ENCODE assay signal across 10 cellular contexts in the genomic region with DNA sequence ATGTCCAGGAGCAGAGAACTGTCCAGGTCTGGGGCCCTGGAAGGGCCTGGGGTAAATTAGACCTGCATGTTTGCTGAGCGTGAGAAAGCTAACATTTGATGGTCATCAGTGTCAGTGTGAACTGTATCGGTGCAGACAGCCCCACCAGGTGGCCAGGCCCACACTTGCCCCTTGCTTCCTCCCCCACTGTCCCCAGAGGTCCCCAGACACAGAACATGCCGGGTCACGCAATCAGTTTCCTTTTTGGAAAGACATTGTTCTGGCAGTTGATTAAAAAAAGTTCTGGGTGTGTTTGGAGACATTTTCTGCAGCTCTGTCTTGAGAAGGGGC. TPM values are rescaled to one million over a fixed set of nuclear protein-coding genes. Genes with fewer than 3 reads are reported as not detected.
DNase-seq lines count a peak whose midpoint lies in the region; ATAC-seq and TF ChIP-seq lines count a peak whose summit lies in the region.
"Had no signal": no experiment of that assay in that cellular context is flagged by ENCODE, and none has a peak within 500 bp of the region (broad histone marks: within the 10 kb centered on the region; RNA-seq: fewer than 3 reads in every experiment).

No MANE protein-coding gene starts in this region.

- peak overlapping the region; percentile 77 to 80 (median 77) for H3K4me3 Mint-ChIP-seq in nephron

- no peaks in the 10 kb centered on the region for H3K9me3 Mint-ChIP-seq in nephron

- peaks cover 24% of the 10 kb centered on the region for H3K27me3 ChIP-seq in ascending aorta

- no peaks in the 10 kb centered on the region for H3K9me3 ChIP-seq in ascending aorta

- H3K27me3 Mint-ChIP-seq in nephron (ENCODE audit: low read depth): peaks cover 58% of the 10 kb centered on the region

- H3K36me3 ChIP-seq in ascending aorta: no peaks in the 10 kb centered on the region

- H3K36me3 Mint-ChIP-seq in nephron (ENCODE audit: low read depth): no peaks in the 10 kb centered on the region

- no peak for TF ChIP-seq CTCF in ascending aorta (IDR thresholded peaks at IDR 0.05)
- TF ChIP-seq CTCF in nephron (IDR thresholded peaks at IDR 0.05; ENCODE audit: unreplicated experiment in 3 of 3): no peak

- no peak for ATAC-seq in HG03095 (IDR thresholded peaks at IDR 0.05; ENCODE audit: unreplicated experiment)

- H3K4me1 ChIP-seq in ascending aorta: peaks cover 1 to 8% of the 10 kb centered on the region in 2 donors

- peak; percentile 36 for DNase-seq in DMS53 treated with DMSO at 0.1 percent for 48 hours (lab: John Stamatoyannopoulos, UW; ENCODE audit: unreplicated experiment)
- no peak for DNase-seq in Jurkat, Clone E6-1 (ENCODE audit: low read depth, low spot score)
- DNase-seq in ascending aorta (ENCODE audit: low spot score in 2 of 2): peak; percentile 3 to 43
- DNase-seq in effector CD8-positive, alpha-beta T cell (lab: John Stamatoyannopoulos, UW): no peak
- DNase-seq in NK-92 (lab: John Stamatoyannopoulos, UW; ENCODE audit: unreplicated experiment): no peak
- DNase-seq in cerebellar cortex (ENCODE audit: low spot score): no peak
- DNase-seq: NK-92 treated with Interleukin-12 subunit alpha and Interleukin-12 subunit beta, amount 100 ng/mL, for 24 hours had no signal

- no peak overlapping the region for H3K27ac Mint-ChIP-seq in nephron

- H3K4me1 Mint-ChIP-seq in nephron: peaks cover 14% of the 10 kb centered on the region

- H3K27ac ChIP-seq in ascending aorta: no peak overlapping the region

- intact Hi-C loops in ascending aorta (cut with DNase I): no loop called here

- peak overlapping the region; percentile 67 for H3K4me3 ChIP-seq in Jurkat, Clone E6-1 (ENCODE audit: low read length)
- no peak overlapping the region for H3K4me3 ChIP-seq in ascending aorta

RNA-seq across cellular contexts. Expression of gene NKD2, which starts 1.5 kb away (rescaled TPM):
- 176 TPM for polyA plus RNA-seq in Jurkat, Clone E6-1 (2012; ENCODE audit: insufficient read depth, insufficient read length)
- 6.5 TPM for total RNA-seq in ascending aorta
- total RNA-seq: HT1080 had no signal

Comparison
In these comparisons a context has a peak if more than half of its experiments do, and no peak if none do; other contexts are left out.
1. DNase-seq: peak in DMS53 treated with DMSO at 0.1 percent for 48 hours (single experiment) and ascending aorta (2 of 2); none in Jurkat, Clone E6-1 (single experiment), effector CD8-positive, alpha-beta T cell (single experiment), NK-92 (single experiment) and cerebellar cortex (single experiment).